In genomic region chr4:89835413-89835812, GRCh38 we compare ENCODE assay signal across 3 cellular contexts.
TF ChIP-seq lines count a peak whose summit lies in the region.

No MANE protein-coding gene starts in this region.

TF ChIP-seq in SK-N-SH, 30 proteins besides CTCF, POLR2A, EP300 and RAD21 (continued from another document):
- no peak for TF ChIP-seq REST (IDR thresholded peaks at IDR 0.05; ENCODE audit: low read depth, low read length)
- TF ChIP-seq CHD2 (IDR thresholded peaks at IDR 0.05; ENCODE audit: low read length, partially characterized antibody), result no peak
- no peak for TF ChIP-seq POLR2AphosphoS5 (IDR thresholded peaks at IDR 0.05; ENCODE audit: low read depth, low read length)
- no peak for TF ChIP-seq GATA2 (CRISPR knock-in tag; IDR thresholded peaks at IDR 0.05)
- no peak for TF ChIP-seq ZBTB33 (IDR thresholded peaks at IDR 0.05; ENCODE audit: borderline replicate concordance, low read depth)
- TF ChIP-seq MEF2A (IDR thresholded peaks at IDR 0.05; ENCODE audit: borderline replicate concordance, low read depth), result no peak
- TF ChIP-seq RXRA (IDR thresholded peaks at IDR 0.05; ENCODE audit: borderline replicate concordance, low read depth), result no peak
- TF ChIP-seq TCF12 (IDR thresholded peaks at IDR 0.05), result no peak
- no peak for TF ChIP-seq RFX5 (IDR thresholded peaks at IDR 0.05; ENCODE audit: low read length)
- TF ChIP-seq MAX (IDR thresholded peaks at IDR 0.05; ENCODE audit: low read depth), result no peak
- no peak for TF ChIP-seq PBX3 (IDR thresholded peaks at IDR 0.05)
- no peak for TF ChIP-seq SIN3A (IDR thresholded peaks at IDR 0.05; ENCODE audit: borderline replicate concordance, low read depth, low read length)
- no peak for TF ChIP-seq ELF1 (IDR thresholded peaks at IDR 0.05)

TF ChIP-seq in SK-N-SH treated with all-trans-retinoic acid at 6 μM for 48 hours, 23 proteins besides CTCF, POLR2A, EP300 and RAD21 (continued from another document):
- TF ChIP-seq ZNF70 (CRISPR knock-in tag; IDR thresholded peaks at IDR 0.05), result no peak

TF ChIP-seq in endothelial cell of umbilical vein, 7 proteins besides CTCF, POLR2A, EP300 and RAD21:
- TF ChIP-seq EZH2 (IDR thresholded peaks at IDR 0.05; ENCODE audit: borderline replicate concordance, low read depth, low read length, severe bottlenecking) (no peak), MYC (IDR thresholded peaks at IDR 0.05; ENCODE audit: low read depth, low read length) (no peak), FOS (IDR thresholded peaks at IDR 0.05; ENCODE audit: borderline replicate concordance, insufficient read depth, low read length) (no peak), MAX (IDR thresholded peaks at IDR 0.05; ENCODE audit: insufficient read depth, insufficient read length) (no peak)
